Comparison of ENCODE assay signal across 1 cellular context in the genomic region with DNA sequence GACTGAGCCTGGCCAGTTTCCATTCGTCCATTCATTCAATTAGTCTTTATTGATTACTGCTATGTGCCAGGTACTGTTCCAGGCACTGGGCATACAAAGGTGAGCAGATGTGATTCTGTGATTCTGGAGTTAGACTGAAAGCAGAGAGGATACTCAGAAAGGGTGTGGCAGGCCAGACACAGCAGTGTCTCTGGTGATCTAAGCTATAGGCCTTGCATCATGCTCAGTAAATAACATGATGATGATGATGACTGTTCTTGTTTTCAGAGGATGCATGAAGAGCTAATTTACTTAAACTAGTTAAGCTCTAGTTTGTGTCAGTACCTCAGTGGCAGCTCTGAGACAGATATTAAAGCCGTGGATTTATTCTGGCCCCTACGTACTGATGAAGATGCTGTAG.
TF ChIP-seq lines count a peak whose summit lies in the region.

No MANE protein-coding gene starts in this region.

TF ChIP-seq in GM12878, 131 proteins besides CTCF, POLR2A, EP300 and RAD21 (continued from another document):
- TF ChIP-seq REST (IDR thresholded peaks at IDR 0.05; ENCODE audit: low read depth, low read length) (no peak), SMC3 (IDR thresholded peaks at IDR 0.05; ENCODE audit: borderline replicate concordance, low read length) (no peak), KDM1A (IDR thresholded peaks at IDR 0.05; ENCODE audit: borderline replicate concordance) (no peak), EED (IDR thresholded peaks at IDR 0.05; ENCODE audit: low read depth) (no peak), POLR2AphosphoS5 (IDR thresholded peaks at IDR 0.05; ENCODE audit: low read length) (no peak), ZNF207 (IDR thresholded peaks at IDR 0.05; ENCODE audit: borderline replicate concordance) (no peak), MYC (IDR thresholded peaks at IDR 0.05; ENCODE audit: insufficient read depth, insufficient read length, insufficient replicate concordance, low read length, severe bottlenecking) (no peak), SMAD5 (IDR thresholded peaks at IDR 0.05; ENCODE audit: low read depth) (no peak), HDAC6 (IDR thresholded peaks at IDR 0.05; ENCODE audit: unreplicated experiment) (no peak), SKIL (IDR thresholded peaks at IDR 0.05; ENCODE audit: low read depth, poor library complexity, severe bottlenecking) (no peak), NFYA (IDR thresholded peaks at IDR 0.05; ENCODE audit: borderline replicate concordance, low read depth, low read length) (no peak), BCL11A (IDR thresholded peaks at IDR 0.05; ENCODE audit: low read depth, low read length) (no peak)
- TF ChIP-seq, protein P1, sequence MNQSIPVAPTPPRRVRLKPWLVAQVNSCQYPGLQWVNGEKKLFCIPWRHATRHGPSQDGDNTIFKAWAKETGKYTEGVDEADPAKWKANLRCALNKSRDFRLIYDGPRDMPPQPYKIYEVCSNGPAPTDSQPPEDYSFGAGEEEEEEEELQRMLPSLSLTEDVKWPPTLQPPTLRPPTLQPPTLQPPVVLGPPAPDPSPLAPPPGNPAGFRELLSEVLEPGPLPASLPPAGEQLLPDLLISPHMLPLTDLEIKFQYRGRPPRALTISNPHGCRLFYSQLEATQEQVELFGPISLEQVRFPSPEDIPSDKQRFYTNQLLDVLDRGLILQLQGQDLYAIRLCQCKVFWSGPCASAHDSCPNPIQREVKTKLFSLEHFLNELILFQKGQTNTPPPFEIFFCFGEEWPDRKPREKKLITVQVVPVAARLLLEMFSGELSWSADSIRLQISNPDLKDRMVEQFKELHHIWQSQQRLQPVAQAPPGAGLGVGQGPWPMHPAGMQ (IDR thresholded peaks at IDR 0.05; ENCODE audit: borderline replicate concordance) = no peak
